In the genomic region with DNA sequence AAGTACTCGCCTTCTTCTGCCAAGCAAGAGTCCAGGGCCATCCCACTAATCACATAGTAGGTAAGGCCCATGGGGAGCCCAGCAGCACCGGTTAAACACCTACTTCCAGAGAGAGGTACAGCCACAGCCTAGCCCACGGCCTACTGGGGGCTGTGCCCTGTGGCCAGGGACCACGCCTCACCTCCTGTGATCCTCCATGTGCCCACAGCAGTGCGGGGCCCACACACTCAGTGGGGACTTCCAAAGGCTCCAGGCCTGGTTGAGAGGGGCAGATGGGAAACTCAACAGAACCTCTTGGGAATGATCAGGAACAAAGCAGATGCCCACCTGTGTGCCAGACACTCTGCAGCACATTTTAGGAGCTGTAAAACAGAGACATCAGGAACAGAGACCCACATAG, we compare ENCODE assay signal across 22 cellular contexts. TPM values are rescaled to one million over a fixed set of nuclear protein-coding genes. Genes with fewer than 3 reads are reported as not detected.
A peak's percentile ranks its signal among the peaks of the same experiment; 100 is the strongest.
DNase-seq lines count a peak whose midpoint lies in the region; ATAC-seq, FAIRE-seq and TF ChIP-seq lines count a peak whose summit lies in the region.
"Had no signal": no experiment of that assay in that cellular context is flagged by ENCODE, and none has a peak within 500 bp of the region (broad histone marks: within the 10 kb centered on the region; RNA-seq: fewer than 3 reads in every experiment).

No MANE protein-coding gene starts in this region.

- H3K23ac ChIP-seq in H1 (ENCODE audit: insufficient read length) = no peak overlapping the region
- no peak overlapping the region for H3K23ac ChIP-seq in trophoblast cell (ENCODE audit: low read length)

- H3K27me3 ChIP-seq in astrocyte (ENCODE audit: insufficient read depth, low read length) = peaks cover 6% of the 10 kb centered on the region
- H3K27me3 ChIP-seq in H1 (replicated peaks in 1 of 4; ENCODE audit: control insufficient read depth in 3 of 4, extremely low read depth in 1 of 4, insufficient read depth in 3 of 4, low read length in 3 of 4) = no peaks in the 10 kb centered on the region
- no peaks in the 10 kb centered on the region for H3K27me3 ChIP-seq in trophoblast cell (ENCODE audit: insufficient read depth, low read length)
- H3K27me3 ChIP-seq: BLaER1 had no signal

- no peak overlapping the region for H4K12ac ChIP-seq in trophoblast cell (ENCODE audit: low read depth, low read length)

- no peaks in the 10 kb centered on the region for H3K23me2 ChIP-seq in H1 (ENCODE audit: low read depth, low read length)

- 91% methylated on average over 5 of the region's 5 CpGs; no CpG with 5 or more reads in 1 of the 2 experiments for WGBS in H1 (ENCODE audit: extremely low coverage in 1 of 2, insufficient coverage in 1 of 2, insufficient read length in 1 of 2, insufficient replicate concordance in 2 of 2, low coverage in 1 of 2, low lambda C conversion rate in 2 of 2, missing lambda C conversion rate in 1 of 2), 2 experiments
- no CpG with 5 or more reads among the region's 5 CpGs for WGBS in trophoblast cell (ENCODE audit: extremely low coverage, insufficient coverage, insufficient read length)

- FAIRE-seq in astrocyte (lab: Jason Lieb, UNC) (no peak), H1 (lab: Jason Lieb, UNC) (no peak)
- FAIRE-seq: HepG2 had no signal

- H3K18ac ChIP-seq in H1 (ENCODE audit: extremely low read depth, low read length) (no peak overlapping the region), trophoblast cell (ENCODE audit: low read length) (no peak overlapping the region)

- TF ChIP-seq RAD21 in H1 (IDR thresholded peaks at IDR 0.05 in 1 of 2, conservative IDR thresholded peaks at IDR 0.05 in 1 of 2; ENCODE audit: low read depth in 2 of 2, low read length in 2 of 2) = no peak

- peaks cover 25% of the 10 kb centered on the region for H3K4me1 Mint-ChIP-seq in astrocyte (ENCODE audit: low read depth, unreplicated experiment)
- H3K4me1 Mint-ChIP-seq in nephron = peaks cover 58% of the 10 kb centered on the region
- H3K4me1 Mint-ChIP-seq: CD14-positive monocyte had no signal

- ATAC-seq in GM18505 (IDR thresholded peaks at IDR 0.05; ENCODE audit: unreplicated experiment) (no peak), HG02610 (IDR thresholded peaks at IDR 0.05; ENCODE audit: unreplicated experiment) (no peak)
- ATAC-seq: GM23338, HCT116, HepG2 had no signal

- peaks cover 7% of the 10 kb centered on the region for H3K9me3 Mint-ChIP-seq in astrocyte (ENCODE audit: unreplicated experiment)
- H3K9me3 Mint-ChIP-seq in nephron = no peaks in the 10 kb centered on the region
- H3K9me3 Mint-ChIP-seq: CD14-positive monocyte; CD4-positive, alpha-beta memory T cell; GM23338; HFFc6 had no signal

- CTCF ChIA-PET in H1 (lab: Charles Lee; ENCODE audit: partially characterized antibody) = interaction anchor here (0.7 to 13.0 kb wide), 7 partner anchors 12 to 310 kb away, joined by 3 to 209 read pairs (median 4); no protein-coding TSS in a partner anchor

- H3K4me1 ChIP-seq in astrocyte (ENCODE audit: insufficient read depth, low read length) (peaks cover 23% of the 10 kb centered on the region), H1 (replicated peaks in 1 of 4; ENCODE audit: control insufficient read depth in 3 of 4, insufficient read depth in 4 of 4, low read length in 3 of 4) (peaks cover 0 to 10% (median 1%) of the 10 kb centered on the region in 4 experiments; a peak in 3 of 7 replicates), trophoblast cell (ENCODE audit: control insufficient read depth in 1 of 2, insufficient read depth in 2 of 2, low read length in 2 of 2) (peaks cover 10 to 20% of the 10 kb centered on the region in 2 experiments)
- H3K4me1 ChIP-seq: BLaER1 had no signal

- H3K36me3 ChIP-seq in astrocyte (ENCODE audit: insufficient read depth, low read length) = no peaks in the 10 kb centered on the region
- no peaks in the 10 kb centered on the region for H3K36me3 ChIP-seq in H1 (ENCODE audit: control insufficient read depth in 2 of 4, insufficient read depth in 4 of 4, low read length in 3 of 4)
- H3K36me3 ChIP-seq in trophoblast cell (ENCODE audit: control insufficient read depth in 1 of 2, insufficient read depth in 2 of 2, low read length in 2 of 2) = peaks cover 14 to 16% of the 10 kb centered on the region in 2 experiments
- H3K36me3 ChIP-seq: BLaER1 had no signal

- H4K5ac ChIP-seq in H1 (ENCODE audit: insufficient read length, low read depth, low read length) = no peak overlapping the region

- H3K27ac Mint-ChIP-seq in astrocyte (ENCODE audit: unreplicated experiment) (peak overlapping the region; percentile 3), nephron (peak overlapping the region in 2 of 3 experiments; percentile 34 to 91)
- H3K27ac Mint-ChIP-seq: CD4-positive, alpha-beta memory T cell; GM23338; HFFc6; IgD-negative memory B cell had no signal

- no peaks in the 10 kb centered on the region for H3K9me3 ChIP-seq in astrocyte (ENCODE audit: insufficient read depth, low read depth, low read length)
- H3K9me3 ChIP-seq in H1 (ENCODE audit: insufficient read depth in 2 of 2, low read depth in 1 of 2, low read length in 1 of 2) = no peaks in the 10 kb centered on the region
- peaks cover 2% of the 10 kb centered on the region for H3K9me3 ChIP-seq in trophoblast cell (ENCODE audit: insufficient read depth, low read depth, low read length)
- H3K9me3 ChIP-seq: BLaER1 had no signal

- no peaks in the 10 kb centered on the region for H3K79me1 ChIP-seq in H1 (ENCODE audit: low read depth, low read length)
- H3K79me1 ChIP-seq in trophoblast cell (ENCODE audit: low read length) = no peaks in the 10 kb centered on the region

- H3K4ac ChIP-seq in H1 (replicated peaks; ENCODE audit: insufficient read length, low read depth, low read length) (no peak overlapping the region), trophoblast cell (ENCODE audit: low read depth, low read length) (peak overlapping the region; percentile 38)

- H2BK5ac ChIP-seq in H1 (ENCODE audit: low read depth, low read length) (no peak overlapping the region), trophoblast cell (ENCODE audit: low read depth, low read length, poor library complexity) (no peak overlapping the region)

- H3K9ac ChIP-seq in astrocyte (ENCODE audit: low read length) = no peak overlapping the region
- H3K9ac ChIP-seq in H1 (replicated peaks in 1 of 4; ENCODE audit: extremely low read depth in 1 of 4, low read depth in 3 of 4, low read length in 3 of 4) = no peak overlapping the region
- H3K9ac ChIP-seq in trophoblast cell (ENCODE audit: low read length) = no peak overlapping the region
- H3K9ac ChIP-seq: BLaER1 had no signal

- H4K91ac ChIP-seq in H1 (replicated peaks; ENCODE audit: insufficient read length, low read length) (no peak overlapping the region), trophoblast cell (ENCODE audit: low read depth, low read length) (no peak overlapping the region)

- no peak overlapping the region for H2AFZ ChIP-seq in astrocyte (ENCODE audit: low read depth, low read length)
- no peak overlapping the region for H2AFZ ChIP-seq in H1 (ENCODE audit: low read length)
- H2AFZ ChIP-seq in trophoblast cell (ENCODE audit: insufficient read depth, low read length, poor library complexity) = no peak overlapping the region
- H2AFZ ChIP-seq: GM23338 had no signal

- H2BK20ac ChIP-seq in H1 (ENCODE audit: low read length) = no peak overlapping the region

- H3K4me2 ChIP-seq in astrocyte (ENCODE audit: low read length) (no peak overlapping the region), H1 (ENCODE audit: insufficient read depth in 1 of 2, low read depth in 2 of 2, low read length in 2 of 2) (no peak overlapping the region), trophoblast cell (ENCODE audit: low read length) (no peak overlapping the region)
- H3K4me2 ChIP-seq: BLaER1, GM23338 had no signal

- H3K27me3 Mint-ChIP-seq in astrocyte (ENCODE audit: low read depth, unreplicated experiment) (no peaks in the 10 kb centered on the region), nephron (ENCODE audit: low read depth) (peaks cover 4% of the 10 kb centered on the region)

- H2BK12ac ChIP-seq in H1 (ENCODE audit: low read depth, low read length) = no peak overlapping the region
- H2BK12ac ChIP-seq in trophoblast cell (ENCODE audit: low read length) = no peak overlapping the region

- H4K8ac ChIP-seq in H1 (ENCODE audit: extremely low read depth, insufficient read depth, low read length) (peak overlapping the region; percentile 35; the same call in 1 of the 2 replicates), trophoblast cell (ENCODE audit: low read depth, low read length) (no peak overlapping the region)

- no peak overlapping the region for H3K4me3 Mint-ChIP-seq in astrocyte (ENCODE audit: unreplicated experiment)
- H3K4me3 Mint-ChIP-seq in nephron = no peak overlapping the region
- H3K4me3 Mint-ChIP-seq: CD14-positive monocyte; CD4-positive, alpha-beta memory T cell; GM23338; HFFc6; IgD-negative memory B cell had no signal

- no peak overlapping the region for H3K56ac ChIP-seq in H1 (replicated peaks; ENCODE audit: insufficient read length, low read depth, low read length)

- TF ChIP-seq POLR2A in H1 (IDR thresholded peaks at IDR 0.05; ENCODE audit: control extremely low read depth in 1 of 2, low read depth in 2 of 2, low read length in 2 of 2) = no peak
- TF ChIP-seq POLR2A in GM18505 (IDR thresholded peaks at IDR 0.05; ENCODE audit: borderline replicate concordance, extremely low read depth, insufficient read depth, insufficient read length) = no peak

- H3K36me3 Mint-ChIP-seq in astrocyte (ENCODE audit: low read depth, unreplicated experiment) (peaks cover 10% of the 10 kb centered on the region), nephron (ENCODE audit: low read depth) (peaks cover 4% of the 10 kb centered on the region)
- H3K36me3 Mint-ChIP-seq: CD14-positive monocyte; CD4-positive, alpha-beta memory T cell; IgD-negative memory B cell had no signal

- H2AK5ac ChIP-seq in H1 (ENCODE audit: low read depth, low read length) = no peak overlapping the region
- H2AK5ac ChIP-seq in trophoblast cell (ENCODE audit: low read length) = no peak overlapping the region

- no peak for TF ChIP-seq EP300 in H1 (IDR thresholded peaks at IDR 0.05; ENCODE audit: borderline replicate concordance in 1 of 2, low read depth in 2 of 2, low read length in 2 of 2)

- H4K20me1 ChIP-seq in astrocyte (ENCODE audit: insufficient read depth, low read length) (no peaks in the 10 kb centered on the region), H1 (replicated peaks in 1 of 2; ENCODE audit: control insufficient read depth in 1 of 2, insufficient read depth in 2 of 2, low read length in 2 of 2) (no peaks in the 10 kb centered on the region)
- H4K20me1 ChIP-seq: BLaER1 had no signal

- H2BK15ac ChIP-seq in H1 (ENCODE audit: low read length) = no peak overlapping the region

- TF ChIP-seq CTCF in astrocyte (IDR thresholded peaks at IDR 0.05; ENCODE audit: insufficient read depth, low read depth, low read length) (no peak), H1 (IDR thresholded peaks at IDR 0.05; ENCODE audit: control extremely low read depth in 1 of 3, insufficient read depth in 1 of 3, low read depth in 1 of 3, low read length in 3 of 3) (no peak), nephron (IDR thresholded peaks at IDR 0.05; ENCODE audit: unreplicated experiment in 3 of 3) (no peak)

- H3K27ac ChIP-seq in astrocyte (ENCODE audit: low read depth, low read length) (no peak overlapping the region), H1 (ENCODE audit: low read depth, low read length) (no peak overlapping the region), trophoblast cell (ENCODE audit: low read depth, low read length) (no peak overlapping the region)
- H3K27ac ChIP-seq: BLaER1 had no signal

- POLR2A ChIA-PET in H1 (lab: Charles Lee; ENCODE audit: partially characterized antibody) = no interaction called here

- H3K14ac ChIP-seq in H1 (ENCODE audit: insufficient read length) (no peak overlapping the region), trophoblast cell (ENCODE audit: low read length) (no peak overlapping the region)

- H3K4me3 ChIP-seq in astrocyte (ENCODE audit: insufficient read depth, low read depth, low read length) (no peak overlapping the region), H1 (ENCODE audit: extremely low read depth in 1 of 4, insufficient read depth in 2 of 4, low read depth in 3 of 4, low read length in 4 of 4) (no peak overlapping the region), trophoblast cell (ENCODE audit: low read depth, low read length) (no peak overlapping the region)
- H3K4me3 ChIP-seq: BLaER1, GM23338 had no signal

- H3K79me2 ChIP-seq in astrocyte (ENCODE audit: insufficient read depth, low read length) (no peaks in the 10 kb centered on the region), H1 (ENCODE audit: control insufficient read depth in 1 of 2, insufficient read depth in 2 of 2, low read length in 2 of 2) (no peaks in the 10 kb centered on the region), trophoblast cell (ENCODE audit: control insufficient read depth, insufficient read depth, low read length, poor library complexity) (no peaks in the 10 kb centered on the region)

- DNase-seq in astrocyte (ENCODE audit: low read depth) (no peak), H1 (ENCODE audit: low read depth in 1 of 2, low spot score in 2 of 2) (no peak), trophoblast cell (no peak), COLO668 (lab: John Stamatoyannopoulos, UW; ENCODE audit: unreplicated experiment) (no peak), GM19238 (ENCODE audit: insufficient read length, low spot score) (no peak)
- DNase-seq: 8988T; Calu3; CD4-positive, alpha-beta memory T cell; DMS79 treated with DMSO at 0.1 percent for 48 hours; GF-D8; H7; HFFc6 had no signal

- H2BK120ac ChIP-seq in H1 (replicated peaks; ENCODE audit: low read depth, low read length) (no peak overlapping the region), trophoblast cell (ENCODE audit: insufficient read depth, low read length, poor library complexity) (no peak overlapping the region)

RNA-seq across cellular contexts. Expression of a gene that starts 19.7 kb away (rescaled TPM):
- total RNA-seq in astrocyte = 26.6 and 28.1 TPM in 2 replicates
- total RNA-seq in H1 (2021; fragmentation: NEBNext Ultra II Directional; extraction: Animal tissue kit (Norgen Biotek cat#: 25700)) = 6.2 and 6.4 TPM in 2 replicates
- 3.9 and 5.4 TPM in 2 replicates for polyA plus RNA-seq in H1 (2011; rRNA removed)
- 6.3 TPM for polyA plus RNA-seq in H1 (2011; cell fraction: cytosol; rRNA removed)
- 13.6 TPM for polyA plus RNA-seq in H1 (2011; cell fraction: nucleus; rRNA removed)
- 4.2 to 5.1 TPM (median 4.7 TPM) in 4 replicates for polyA plus RNA-seq in H1 (2012, experiment 1 of 2)
- 1.5 TPM for polyA plus RNA-seq in H1 (2012, experiment 2 of 2)
- 3.2 TPM for polyA plus RNA-seq in H1 (2013, experiment 1 of 2)
- 3.1 TPM for polyA plus RNA-seq in H1 (2013, experiment 2 of 2)
- 9.1 and 12.1 TPM in 2 replicates for polyA minus RNA-seq in H1 (2011; rRNA and poly(A)+ RNA removed)
- 6.8 TPM for polyA minus RNA-seq in H1 (2011; cell fraction: cytosol; rRNA and poly(A)+ RNA removed)
- polyA minus RNA-seq in H1 (2011; cell fraction: nucleus; rRNA and poly(A)+ RNA removed) = 10.0 TPM
- polyA plus RNA-seq in trophoblast cell (2013) = 41.9 and 43.1 TPM in 2 replicates
- total RNA-seq: A673, HepG2 had no signal
- polyA plus RNA-seq: HepG2 had no signal
